In the genomic region with DNA sequence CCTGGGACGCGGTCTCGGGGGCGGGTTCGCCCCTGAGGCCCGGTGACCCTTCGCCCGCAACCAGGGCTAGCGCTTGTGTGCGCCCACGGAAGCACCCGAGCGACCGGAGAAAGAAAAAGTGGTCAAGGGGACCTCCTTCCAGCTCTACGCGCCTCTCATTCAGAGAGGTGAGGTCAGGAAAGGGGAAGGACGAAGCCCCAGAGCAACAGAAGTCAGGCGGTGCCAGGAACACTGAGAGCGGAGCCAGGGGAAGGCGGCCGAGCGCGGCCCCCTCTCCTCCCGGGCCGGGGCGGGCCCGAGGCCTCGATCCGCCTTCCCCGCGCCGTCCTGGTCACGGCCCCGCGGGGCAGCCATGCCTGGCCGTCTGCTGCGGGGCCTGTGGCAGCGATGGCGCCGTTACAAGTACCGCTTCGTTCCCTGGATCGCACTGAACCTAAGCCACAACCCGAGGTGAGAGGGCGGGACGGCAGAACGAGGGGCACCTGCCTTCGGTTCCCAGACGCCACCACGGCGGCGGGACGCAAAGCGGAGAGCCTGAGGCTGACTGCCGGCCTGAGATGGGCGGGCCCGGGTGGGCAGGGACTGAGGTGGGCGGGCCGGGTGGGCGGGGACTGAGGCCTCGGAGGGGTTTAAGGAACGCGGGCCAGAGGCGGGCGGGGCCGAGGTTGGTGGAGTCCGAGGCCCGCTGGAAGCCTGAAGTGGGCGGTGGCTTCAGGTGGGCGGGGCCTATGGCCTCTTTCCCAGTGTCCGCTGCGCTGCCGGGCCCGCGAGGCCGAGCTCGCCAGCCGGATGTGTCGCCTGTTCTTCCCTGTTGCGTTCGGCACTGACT, we compare ENCODE assay signal across 8 cellular contexts. TPM values are rescaled to one million over a fixed set of nuclear protein-coding genes. Genes with fewer than 3 reads are reported as not detected.
A peak's percentile ranks its signal among the peaks of the same experiment; 100 is the strongest.
DNase-seq lines count a peak whose midpoint lies in the region; ATAC-seq, FAIRE-seq and TF ChIP-seq lines count a peak whose summit lies in the region.

A gene with protein sequence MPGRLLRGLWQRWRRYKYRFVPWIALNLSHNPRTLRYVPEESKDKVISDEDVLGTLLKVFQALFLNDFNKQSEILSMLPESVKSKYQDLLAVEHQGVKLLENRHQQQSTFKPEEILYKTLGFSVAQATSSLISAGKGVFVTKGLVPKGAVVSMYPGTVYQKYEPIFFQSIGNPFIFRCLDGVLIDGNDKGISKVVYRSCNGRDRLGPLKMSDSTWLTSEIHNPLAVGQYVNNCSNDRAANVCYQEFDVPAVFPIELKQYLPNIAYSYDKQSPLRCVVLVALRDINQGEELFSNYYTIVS (plus strand): TSS at position 303 of the 829 bp plus-strand sequence. CDS start 50 bp downstream, at position 353.

- peak within 1 kb of the TSS; percentile 97 for H3K18ac ChIP-seq in H1 (ENCODE audit: extremely low read depth, low read length)
- H3K18ac ChIP-seq in mesenchymal stem cell (ENCODE audit: low read depth in 1 of 2, low read length in 2 of 2), result peak within 1 kb of the TSS; percentile 88 to 99

- H3K4me3 Mint-ChIP-seq in activated CD8-positive, alpha-beta memory T cell treated with anti-CD3 and anti-CD28 coated beads, Interleukin-2, amount 10 ng/mL, durations not matched to agents 7 days and 5 days, result peak within 1 kb of the TSS; percentile 83

- H3K79me1 ChIP-seq in H1 (ENCODE audit: low read depth, low read length) (no peaks in the 10 kb centered on the region), mesenchymal stem cell (replicated peaks; ENCODE audit: low read length, poor library complexity, severe bottlenecking) (no peaks in the 10 kb centered on the region)

- H3K4me2 ChIP-seq in H1 (ENCODE audit: insufficient read depth in 1 of 2, low read depth in 2 of 2, low read length in 2 of 2) (peak within 1 kb of the TSS; percentile 90 to 95), mesenchymal stem cell (ENCODE audit: low read length, poor library complexity, severe bottlenecking) (peak within 1 kb of the TSS; percentile 72)

- H3K9me3 Mint-ChIP-seq in activated CD8-positive, alpha-beta memory T cell treated with anti-CD3 and anti-CD28 coated beads, Interleukin-2, amount 10 ng/mL, durations not matched to agents 7 days and 5 days (ENCODE audit: low read depth), result peaks cover 3% of the 10 kb centered on the region

- ATAC-seq in GM21367 (IDR thresholded peaks at IDR 0.05; ENCODE audit: unreplicated experiment), result peak; percentile 78
- peak; percentile 84 for ATAC-seq in activated CD8-positive, alpha-beta memory T cell treated with anti-CD3 and anti-CD28 coated beads, Interleukin-2, amount 10 ng/mL, durations not matched to agents 7 days and 5 days

- TF ChIP-seq CTCF in H1 (IDR thresholded peaks at IDR 0.05; ENCODE audit: control extremely low read depth in 1 of 3, insufficient read depth in 1 of 3, low read depth in 1 of 3, low read length in 3 of 3), result no peak

- no peak within 1 kb of the TSS for H2BK20ac ChIP-seq in H1 (ENCODE audit: low read length)

- peak within 1 kb of the TSS; percentile 82 for H3K4ac ChIP-seq in H1 (replicated peaks; ENCODE audit: insufficient read length, low read depth, low read length)
- H3K4ac ChIP-seq in mesenchymal stem cell (ENCODE audit: low read depth in 1 of 2, low read length in 2 of 2), result peak within 1 kb of the TSS; percentile 92 to 94

- peak; percentile 89 to 96 for TF ChIP-seq POLR2A in H1 (IDR thresholded peaks at IDR 0.05; ENCODE audit: control extremely low read depth in 1 of 2, low read depth in 2 of 2, low read length in 2 of 2)

- H4K8ac ChIP-seq in H1 (ENCODE audit: extremely low read depth, insufficient read depth, low read length) (peak within 1 kb of the TSS; percentile 97; the same call in 1 of the 2 replicates), mesenchymal stem cell (ENCODE audit: low read length) (peak within 1 kb of the TSS; percentile 96)

- peaks cover 4% of the 10 kb centered on the region for H3K27me3 Mint-ChIP-seq in activated CD8-positive, alpha-beta memory T cell treated with anti-CD3 and anti-CD28 coated beads, Interleukin-2, amount 10 ng/mL, durations not matched to agents 7 days and 5 days

- H3K14ac ChIP-seq in H1 (ENCODE audit: insufficient read length), result no peak within 1 kb of the TSS
- peak within 1 kb of the TSS in 1 of 2 experiments; percentile 98 for H3K14ac ChIP-seq in mesenchymal stem cell (ENCODE audit: low read length in 2 of 2)

- H3K9me3 ChIP-seq in H1 (ENCODE audit: insufficient read depth in 2 of 2, low read depth in 1 of 2, low read length in 1 of 2) (no peaks in the 10 kb centered on the region), mesenchymal stem cell (ENCODE audit: control insufficient read depth, low read length) (no peaks in the 10 kb centered on the region)

- peaks cover 10% of the 10 kb centered on the region for H3K36me3 Mint-ChIP-seq in activated CD8-positive, alpha-beta memory T cell treated with anti-CD3 and anti-CD28 coated beads, Interleukin-2, amount 10 ng/mL, durations not matched to agents 7 days and 5 days

- H3K56ac ChIP-seq in H1 (replicated peaks; ENCODE audit: insufficient read length, low read depth, low read length), result peak within 1 kb of the TSS; percentile 82

- H4K91ac ChIP-seq in H1 (replicated peaks; ENCODE audit: insufficient read length, low read length) (peak within 1 kb of the TSS; percentile 98), mesenchymal stem cell (ENCODE audit: low read length) (peak within 1 kb of the TSS; percentile 84)

- peaks cover 12% of the 10 kb centered on the region for H3K23me2 ChIP-seq in H1 (ENCODE audit: low read depth, low read length)

- CTCF ChIA-PET in activated CD8-positive, alpha-beta memory T cell treated with anti-CD3 and anti-CD28 coated beads, Interleukin-2, amount 10 ng/mL, durations not matched to agents 7 days and 5 days (lab: Charles Lee), result interaction anchor here (0.9 to 2.2 kb wide), 10 partner anchors 8 to 581 kb away, joined by 3 to 9 read pairs (median 4); no protein-coding TSS in a partner anchor
- CTCF ChIA-PET in H1 (lab: Charles Lee; ENCODE audit: partially characterized antibody), result interaction anchor here (0.7 to 3.2 kb wide), 8 partner anchors 8 to 639 kb away, joined by 3 to 14 read pairs (median 4); no protein-coding TSS in a partner anchor

- FAIRE-seq in H1 (lab: Jason Lieb, UNC), result no peak

- peak within 1 kb of the TSS; percentile 79; the same call in 1 of the 2 replicates for H2AK5ac ChIP-seq in H1 (ENCODE audit: low read depth, low read length)
- H2AK5ac ChIP-seq in mesenchymal stem cell (ENCODE audit: low read length, severe bottlenecking), result no peak within 1 kb of the TSS

- H3K4me3 ChIP-seq in H1 (ENCODE audit: extremely low read depth in 1 of 4, insufficient read depth in 2 of 4, low read depth in 3 of 4, low read length in 4 of 4) (peak within 1 kb of the TSS; percentile 64 to 87 (median 79)), mesenchymal stem cell (ENCODE audit: insufficient read depth in 1 of 2, low read depth in 1 of 2, low read length in 2 of 2) (peak within 1 kb of the TSS; percentile 78 to 87)

- H3K23ac ChIP-seq in H1 (ENCODE audit: insufficient read length), result no peak within 1 kb of the TSS
- H3K23ac ChIP-seq in mesenchymal stem cell (ENCODE audit: low read length in 2 of 2), result no peak within 1 kb of the TSS

- H2AFZ ChIP-seq in H1 (ENCODE audit: low read length) (peak within 1 kb of the TSS; percentile 93), mesenchymal stem cell (ENCODE audit: low read depth, low read length) (peak within 1 kb of the TSS; percentile 97)

- peak within 1 kb of the TSS; percentile 88 to 98 (median 94) for H3K9ac ChIP-seq in H1 (replicated peaks in 1 of 4; ENCODE audit: extremely low read depth in 1 of 4, low read depth in 3 of 4, low read length in 3 of 4)
- H3K9ac ChIP-seq in mesenchymal stem cell (ENCODE audit: low read length), result peak within 1 kb of the TSS; percentile 97

- POLR2A ChIA-PET in H1 (lab: Charles Lee; ENCODE audit: partially characterized antibody), result interaction anchor here (0.6 to 3.1 kb wide), 25 partner anchors 9 to 488 kb away, joined by 3 to 30 read pairs (median 3); a partner anchor contains a TSS

- H3K36me3 ChIP-seq in H1 (ENCODE audit: control insufficient read depth in 2 of 4, insufficient read depth in 4 of 4, low read length in 3 of 4) (no peaks in the 10 kb centered on the region), mesenchymal stem cell (ENCODE audit: control insufficient read depth in 1 of 2, insufficient read depth in 2 of 2, low read depth in 1 of 2, low read length in 2 of 2) (no peaks in the 10 kb centered on the region)

- H3K4me1 ChIP-seq in H1 (replicated peaks in 1 of 4; ENCODE audit: control insufficient read depth in 3 of 4, insufficient read depth in 4 of 4, low read length in 3 of 4), result peaks cover 0 to 11% (median 5%) of the 10 kb centered on the region in 4 experiments; a peak in 5 of 7 replicates
- H3K4me1 ChIP-seq in mesenchymal stem cell (ENCODE audit: control insufficient read depth, insufficient read depth, low read depth, low read length), result peaks cover 3% of the 10 kb centered on the region

- WGBS in H1 (ENCODE audit: extremely low coverage in 1 of 2, insufficient coverage in 1 of 2, insufficient read length in 1 of 2, insufficient replicate concordance in 2 of 2, low coverage in 1 of 2, low lambda C conversion rate in 2 of 2, missing lambda C conversion rate in 1 of 2), 2 experiments, result 1% methylated on average over 46 of the region's 81 CpGs; no CpG with 5 or more reads in 1 of the 2 experiments
- 1% methylated on average over 66 of the region's 81 CpGs for WGBS in mesenchymal stem cell

- no peak for TF ChIP-seq RAD21 in H1 (IDR thresholded peaks at IDR 0.05 in 1 of 2, conservative IDR thresholded peaks at IDR 0.05 in 1 of 2; ENCODE audit: low read depth in 2 of 2, low read length in 2 of 2)

- peak within 1 kb of the TSS; percentile 98 for H4K5ac ChIP-seq in H1 (ENCODE audit: insufficient read length, low read depth, low read length)

- H2BK15ac ChIP-seq in H1 (ENCODE audit: low read length) (peak within 1 kb of the TSS; percentile 67; the same call in 1 of the 2 replicates), mesenchymal stem cell (ENCODE audit: low read depth, poor library complexity, severe bottlenecking) (peak within 1 kb of the TSS; percentile 97)

- H2BK12ac ChIP-seq in H1 (ENCODE audit: low read depth, low read length) (peak within 1 kb of the TSS; percentile 75; the same call in 1 of the 2 replicates), mesenchymal stem cell (ENCODE audit: low read length in 2 of 2) (peak within 1 kb of the TSS; percentile 52 to 91)

- no peak for TF ChIP-seq EP300 in H1 (IDR thresholded peaks at IDR 0.05; ENCODE audit: borderline replicate concordance in 1 of 2, low read depth in 2 of 2, low read length in 2 of 2)

- peaks cover 21% of the 10 kb centered on the region for H3K4me1 Mint-ChIP-seq in activated CD8-positive, alpha-beta memory T cell treated with anti-CD3 and anti-CD28 coated beads, Interleukin-2, amount 10 ng/mL, durations not matched to agents 7 days and 5 days

- no peaks in the 10 kb centered on the region; a peak in 1 of 4 replicates for H3K79me2 ChIP-seq in H1 (ENCODE audit: control insufficient read depth in 1 of 2, insufficient read depth in 2 of 2, low read length in 2 of 2)

- peak within 1 kb of the TSS; percentile 96 for H2BK5ac ChIP-seq in H1 (ENCODE audit: low read depth, low read length)
- peak within 1 kb of the TSS; percentile 15 for H2BK5ac ChIP-seq in mesenchymal stem cell (ENCODE audit: low read depth, low read length, poor library complexity, severe bottlenecking)

- H3K27ac ChIP-seq in H1 (ENCODE audit: low read depth, low read length), result peak within 1 kb of the TSS; percentile 93
- peak within 1 kb of the TSS; percentile 88 for H3K27ac ChIP-seq in mesenchymal stem cell (ENCODE audit: low read length, poor library complexity, severe bottlenecking)

- H3K27me3 ChIP-seq in H1 (replicated peaks in 1 of 4; ENCODE audit: control insufficient read depth in 3 of 4, extremely low read depth in 1 of 4, insufficient read depth in 3 of 4, low read length in 3 of 4), result no peaks in the 10 kb centered on the region
- no peaks in the 10 kb centered on the region for H3K27me3 ChIP-seq in mesenchymal stem cell (ENCODE audit: control insufficient read depth in 1 of 2, insufficient read depth in 1 of 2, low read length in 2 of 2)

- DNase-seq in COLO829 (ENCODE audit: low spot score) (peak; percentile 86), HT1080 (ENCODE audit: low read depth) (peak; percentile 95), NOMO-1 (lab: John Stamatoyannopoulos, UW; ENCODE audit: unreplicated experiment in 2 of 2) (peak; percentile 93 to 98), H1 (ENCODE audit: low read depth in 1 of 2, low spot score in 2 of 2) (peak; percentile 95 to 96), mesenchymal stem cell (peak; percentile 97)
- peak; percentile 97 for DNase-seq in activated CD8-positive, alpha-beta memory T cell treated with anti-CD3 and anti-CD28 coated beads, Interleukin-2, amount 10 ng/mL, durations not matched to agents 7 days and 5 days
- DNase-seq in stimulated activated CD8-positive, alpha-beta memory T cell treated with anti-CD3 and anti-CD28 coated beads, Interleukin-12 subunit alpha, Interleukin-12 subunit beta, amount 100 ng/mL, for 24 hours (ENCODE audit: extremely low read depth), result peak; percentile 82

- peak within 1 kb of the TSS; percentile 90 for H3K27ac Mint-ChIP-seq in activated CD8-positive, alpha-beta memory T cell treated with anti-CD3 and anti-CD28 coated beads, Interleukin-2, amount 10 ng/mL, durations not matched to agents 7 days and 5 days

- no peak within 1 kb of the TSS for H2BK120ac ChIP-seq in H1 (replicated peaks; ENCODE audit: low read depth, low read length)
- peak within 1 kb of the TSS; percentile 67 for H2BK120ac ChIP-seq in mesenchymal stem cell (ENCODE audit: low read depth, low read length)

- no peaks in the 10 kb centered on the region for H4K20me1 ChIP-seq in H1 (replicated peaks in 1 of 2; ENCODE audit: control insufficient read depth in 1 of 2, insufficient read depth in 2 of 2, low read length in 2 of 2)

RNA-seq across cellular contexts. Expression of the gene that starts here (rescaled TPM):
- total RNA-seq in HT1080 (2014; rRNA removed; shearing (Covaris generic)), result 19.6 and 23.1 TPM in 2 replicates
- polyA plus RNA-seq in HT1080 (2015; cell fraction: cytosol; rRNA removed), result 18.1 and 26.2 TPM in 2 replicates
- polyA plus RNA-seq in HT1080 (2015; cell fraction: nucleus; rRNA removed), result 7.2 and 14.5 TPM in 2 replicates
- 1 to 10 TPM; 7.4 to 8.2 TPM for total RNA-seq in activated CD8-positive, alpha-beta memory T cell treated with anti-CD3 and anti-CD28 coated beads, Interleukin-2, amount 10 ng/mL, durations not matched to agents 7 days and 5 days
- total RNA-seq in H1 (2021; fragmentation: NEBNext Ultra II Directional; extraction: Animal tissue kit (Norgen Biotek cat#: 25700)), result 11.9 and 13.3 TPM in 2 replicates
- polyA plus RNA-seq in H1 (2011; rRNA removed), result 3.3 and 4.5 TPM in 2 replicates
- polyA plus RNA-seq in H1 (2011; cell fraction: cytosol; rRNA removed), result 7.2 TPM
- 1.7 TPM for polyA plus RNA-seq in H1 (2011; cell fraction: nucleus; rRNA removed)
- 7.4 to 9.8 TPM (median 8.3 TPM) in 4 replicates for polyA plus RNA-seq in H1 (2012, experiment 1 of 2)
- polyA plus RNA-seq in H1 (2012, experiment 2 of 2), result 4.6 TPM
- 7.6 TPM for polyA plus RNA-seq in H1 (2013, experiment 1 of 2)
- polyA plus RNA-seq in H1 (2013, experiment 2 of 2), result 6.5 TPM
- polyA minus RNA-seq in H1 (2011; rRNA and poly(A)+ RNA removed), result 5.8 and 7.9 TPM in 2 replicates
- polyA minus RNA-seq in H1 (2011; cell fraction: cytosol; rRNA and poly(A)+ RNA removed), result 6.9 TPM
- 14.5 TPM for polyA minus RNA-seq in H1 (2011; cell fraction: nucleus; rRNA and poly(A)+ RNA removed)
- 4.5 TPM for polyA plus RNA-seq in mesenchymal stem cell (2013, experiment 1 of 2)
- 4.5 TPM for polyA plus RNA-seq in mesenchymal stem cell (2013, experiment 2 of 2)

Comparison
In these comparisons a context has a peak if more than half of its experiments do, and no peak if none do; other contexts are left out.
1. Peak in every context shown above with its lines: DNase-seq, ATAC-seq, H3K4me3 ChIP-seq and H3K27ac ChIP-seq.